Comparison of ENCODE assay signal across 24 cellular contexts in genomic region chr4:150647008-150647407, GRCh38.
A peak's percentile ranks its signal among the peaks of the same experiment; 100 is the strongest.
DNase-seq lines count a peak whose midpoint lies in the region; ATAC-seq, FAIRE-seq and TF ChIP-seq lines count a peak whose summit lies in the region.
"Had no signal": no experiment of that assay in that cellular context is flagged by ENCODE, and none has a peak within 500 bp of the region (broad histone marks: within the 10 kb centered on the region; RNA-seq: fewer than 3 reads in every experiment).

No MANE protein-coding gene starts in this region.

- H3K27ac Mint-ChIP-seq in astrocyte (ENCODE audit: unreplicated experiment) = no peak overlapping the region
- H3K27ac Mint-ChIP-seq in progenitor cell of endocrine pancreas = no peak overlapping the region
- no peak overlapping the region for H3K27ac Mint-ChIP-seq in activated CD8-positive, alpha-beta T cell treated with anti-CD3 and anti-CD28 coated beads for 36 hours

- no peaks in the 10 kb centered on the region for H3K27me3 ChIP-seq in astrocyte (ENCODE audit: insufficient read depth, low read length)
- H3K27me3 ChIP-seq: BLaER1 treated with 17β-estradiol and CSF1 and Interleukin-3, amounts not matched to agents 10 nM and 100 nM had no signal

- no peaks in the 10 kb centered on the region for H4K20me1 ChIP-seq in astrocyte (ENCODE audit: insufficient read depth, low read length)
- H4K20me1 ChIP-seq: BLaER1 treated with 17β-estradiol and CSF1 and Interleukin-3, amounts not matched to agents 10 nM and 100 nM had no signal

- peak; percentile 14 for DNase-seq in HCEC 1CT
- DNase-seq in astrocyte (ENCODE audit: low read depth) = peak; percentile 23
- peak; percentile 16 for DNase-seq in fibroblast of the aortic adventitia (ENCODE audit: low read depth)
- DNase-seq in T-helper 9 cell = no peak
- no peak for DNase-seq in progenitor cell of endocrine pancreas (ENCODE audit: low spot score, unreplicated experiment)
- DNase-seq in DMS79 treated with DMSO at 0.1 percent for 48 hours (lab: John Stamatoyannopoulos, UW) = no peak
- DNase-seq in activated CD8-positive, alpha-beta T cell treated with anti-CD3 and anti-CD28 coated beads for 36 hours = no peak
- DNase-seq: Caco-2; CD4-positive, alpha-beta memory T cell; DMS 273 treated with DMSO at 0.1 percent for 48 hours; DND-41; GDM1; KG1; NCI-H1092 treated with DMSO at 0.1 percent for 48 hours; NCI-H1436 treated with DMSO at 0.1 percent for 48 hours; NCI-H1930; NCI-H2227 treated with DMSO at 0.1 percent for 48 hours; NCI-H510A; NCI-H748 treated with DMSO at 0.1 percent for 48 hours; PC-9; RPMI8226; SHP77 had no signal

- no peaks in the 10 kb centered on the region for H3K4me1 ChIP-seq in astrocyte (ENCODE audit: insufficient read depth, low read length)
- H3K4me1 ChIP-seq: BLaER1 treated with 17β-estradiol and CSF1 and Interleukin-3, amounts not matched to agents 10 nM and 100 nM; Caco-2 had no signal

- no peaks in the 10 kb centered on the region for H3K36me3 ChIP-seq in astrocyte (ENCODE audit: insufficient read depth, low read length)
- H3K36me3 ChIP-seq: BLaER1 treated with 17β-estradiol and CSF1 and Interleukin-3, amounts not matched to agents 10 nM and 100 nM had no signal

- no peak overlapping the region for H3K27ac ChIP-seq in astrocyte (ENCODE audit: low read depth, low read length)
- H3K27ac ChIP-seq: BLaER1 treated with 17β-estradiol and CSF1 and Interleukin-3, amounts not matched to agents 10 nM and 100 nM; PC-9 had no signal

- H3K4me1 Mint-ChIP-seq in astrocyte (ENCODE audit: low read depth, unreplicated experiment) (no peaks in the 10 kb centered on the region), progenitor cell of endocrine pancreas (ENCODE audit: low read depth) (peaks cover 4% of the 10 kb centered on the region)
- H3K4me1 Mint-ChIP-seq in activated CD8-positive, alpha-beta T cell treated with anti-CD3 and anti-CD28 coated beads for 36 hours (ENCODE audit: low read depth) = no peaks in the 10 kb centered on the region

- no peak overlapping the region for H3K4me2 ChIP-seq in astrocyte (ENCODE audit: low read length)
- H3K4me2 ChIP-seq: BLaER1 treated with 17β-estradiol and CSF1 and Interleukin-3, amounts not matched to agents 10 nM and 100 nM; PC-9 had no signal

- H3K79me2 ChIP-seq in astrocyte (ENCODE audit: insufficient read depth, low read length) = no peaks in the 10 kb centered on the region

- POLR2A ChIA-PET in activated CD8-positive, alpha-beta T cell treated with anti-CD3 and anti-CD28 coated beads for 36 hours (lab: Charles Lee) = no interaction called here

- CTCF ChIA-PET in activated CD8-positive, alpha-beta T cell treated with anti-CD3 and anti-CD28 coated beads for 36 hours (lab: Charles Lee) = no interaction called here

- TF ChIP-seq CTCF in astrocyte (IDR thresholded peaks at IDR 0.05; ENCODE audit: insufficient read depth, low read depth, low read length) (no peak), fibroblast of the aortic adventitia (IDR thresholded peaks at IDR 0.05; ENCODE audit: insufficient read depth, low read length) (no peak), progenitor cell of endocrine pancreas (IDR thresholded peaks at IDR 0.05; ENCODE audit: unreplicated experiment) (no peak)
- TF ChIP-seq CTCF in activated CD8-positive, alpha-beta T cell treated with anti-CD3 and anti-CD28 coated beads for 36 hours (IDR thresholded peaks at IDR 0.05) = no peak

- no peaks in the 10 kb centered on the region for H3K36me3 Mint-ChIP-seq in astrocyte (ENCODE audit: low read depth, unreplicated experiment)
- H3K36me3 Mint-ChIP-seq in progenitor cell of endocrine pancreas (ENCODE audit: insufficient read depth) = no peaks in the 10 kb centered on the region
- H3K36me3 Mint-ChIP-seq in activated CD8-positive, alpha-beta T cell treated with anti-CD3 and anti-CD28 coated beads for 36 hours (ENCODE audit: low read depth) = peaks cover 2% of the 10 kb centered on the region

- FAIRE-seq in astrocyte (lab: Jason Lieb, UNC) = no peak
- FAIRE-seq: HepG2 had no signal

- H3K9ac ChIP-seq in astrocyte (ENCODE audit: low read length) = no peak overlapping the region
- H3K9ac ChIP-seq: BLaER1 treated with 17β-estradiol and CSF1 and Interleukin-3, amounts not matched to agents 10 nM and 100 nM had no signal

- no peak overlapping the region for H3K4me3 Mint-ChIP-seq in astrocyte (ENCODE audit: unreplicated experiment)
- no peak overlapping the region for H3K4me3 Mint-ChIP-seq in progenitor cell of endocrine pancreas (ENCODE audit: low read depth)
- no peak overlapping the region for H3K4me3 Mint-ChIP-seq in activated CD8-positive, alpha-beta T cell treated with anti-CD3 and anti-CD28 coated beads for 36 hours
- H3K4me3 Mint-ChIP-seq: CD4-positive, alpha-beta memory T cell had no signal

- H3K9me3 Mint-ChIP-seq in astrocyte (ENCODE audit: unreplicated experiment) = no peaks in the 10 kb centered on the region
- no peaks in the 10 kb centered on the region for H3K9me3 Mint-ChIP-seq in progenitor cell of endocrine pancreas (ENCODE audit: low read depth)
- no peaks in the 10 kb centered on the region for H3K9me3 Mint-ChIP-seq in activated CD8-positive, alpha-beta T cell treated with anti-CD3 and anti-CD28 coated beads for 36 hours
- H3K9me3 Mint-ChIP-seq: CD4-positive, alpha-beta memory T cell had no signal

- no peak for ATAC-seq in activated CD8-positive, alpha-beta T cell treated with anti-CD3 and anti-CD28 coated beads for 36 hours
- ATAC-seq: HepG2 had no signal

- intact Hi-C loops in activated CD8-positive, alpha-beta T cell treated with anti-CD3 and anti-CD28 coated beads for 36 hours (cut with micrococcal nuclease) = no loop called here

- H2AFZ ChIP-seq in astrocyte (ENCODE audit: low read depth, low read length) = no peak overlapping the region
- H2AFZ ChIP-seq: PC-9 had no signal

- no peak overlapping the region for H3K4me3 ChIP-seq in astrocyte (ENCODE audit: insufficient read depth, low read depth, low read length)
- H3K4me3 ChIP-seq in fibroblast of the aortic adventitia (ENCODE audit: low read depth, low read length) = no peak overlapping the region
- H3K4me3 ChIP-seq: BLaER1 treated with 17β-estradiol and CSF1 and Interleukin-3, amounts not matched to agents 10 nM and 100 nM; PC-9 had no signal

- no peaks in the 10 kb centered on the region for H3K27me3 Mint-ChIP-seq in astrocyte (ENCODE audit: low read depth, unreplicated experiment)
- H3K27me3 Mint-ChIP-seq in progenitor cell of endocrine pancreas = no peaks in the 10 kb centered on the region
- no peaks in the 10 kb centered on the region for H3K27me3 Mint-ChIP-seq in activated CD8-positive, alpha-beta T cell treated with anti-CD3 and anti-CD28 coated beads for 36 hours
- H3K27me3 Mint-ChIP-seq: CD4-positive, alpha-beta memory T cell had no signal

- no peaks in the 10 kb centered on the region for H3K9me3 ChIP-seq in astrocyte (ENCODE audit: insufficient read depth, low read depth, low read length)
- H3K9me3 ChIP-seq: BLaER1 treated with 17β-estradiol and CSF1 and Interleukin-3, amounts not matched to agents 10 nM and 100 nM; Caco-2 had no signal

Comparison
In these comparisons a context has a peak if more than half of its experiments do, and no peak if none do; other contexts are left out.
1. DNase-seq: peak in HCEC 1CT (single experiment), astrocyte (single experiment) and fibroblast of the aortic adventitia (single experiment); none in T-helper 9 cell (single experiment), progenitor cell of endocrine pancreas (single experiment), DMS79 treated with DMSO at 0.1 percent for 48 hours (single experiment) and activated CD8-positive, alpha-beta T cell treated with anti-CD3 and anti-CD28 coated beads for 36 hours (single experiment).